20 cellular contexts compared by ENCODE assay signal in genomic region chr18:44742126-44742525, GRCh38.
DNase-seq lines count a peak whose midpoint lies in the region; ATAC-seq and TF ChIP-seq lines count a peak whose summit lies in the region.
"Had no signal": no experiment of that assay in that cellular context is flagged by ENCODE, and none has a peak within 500 bp of the region (broad histone marks: within the 10 kb centered on the region; RNA-seq: fewer than 3 reads in every experiment).

No MANE protein-coding gene starts in this region.

- peaks cover 0 to 6% of the 10 kb centered on the region in 2 donors for H3K4me1 ChIP-seq in breast epithelium
- H3K4me1 ChIP-seq in mammary epithelial cell (ENCODE audit: insufficient read depth, low read length) = peaks cover 11% of the 10 kb centered on the region
- peaks cover 30 to 66% (median 52%) of the 10 kb centered on the region in 4 donors for H3K4me1 ChIP-seq in esophagus muscularis mucosa
- H3K4me1 ChIP-seq in neural progenitor cell = peaks cover 33% of the 10 kb centered on the region
- peaks cover 7% of the 10 kb centered on the region for H3K4me1 ChIP-seq in upper lobe of right lung
- H3K4me1 ChIP-seq: A549, Caco-2, prostate gland had no signal

- H3K9ac ChIP-seq in mammary epithelial cell (ENCODE audit: insufficient read depth, low read length) (no peak overlapping the region), neural progenitor cell (no peak overlapping the region)
- H3K9ac ChIP-seq: BLaER1 had no signal

- peaks cover 20% of the 10 kb centered on the region for H3K36me3 Mint-ChIP-seq in neural progenitor cell
- H3K36me3 Mint-ChIP-seq in activated naive CD4-positive, alpha-beta T cell treated with anti-CD3 and anti-CD28 coated beads, Interleukin-2, amount 50 U/mL, for 72 hours = no peaks in the 10 kb centered on the region
- H3K36me3 Mint-ChIP-seq: natural killer cell had no signal

- H3F3A ChIP-seq in neural progenitor cell (ENCODE audit: low read depth) = peaks cover 35% of the 10 kb centered on the region

- intact Hi-C loops in breast epithelium (cut with DNase I; ENCODE audit: low total_unique reads) (no loop called here), mammary epithelial cell (cut with micrococcal nuclease) (no loop called here), esophagus muscularis mucosa (cut with DNase I) (no loop called here), upper lobe of right lung (cut with DNase I) (no loop called here)

- TF ChIP-seq POLR2A in breast epithelium (IDR thresholded peaks at IDR 0.05) = no peak
- TF ChIP-seq POLR2A in esophagus muscularis mucosa (IDR thresholded peaks at IDR 0.05; ENCODE audit: low read depth) = no peak

- no peak overlapping the region for H3K4me3 Mint-ChIP-seq in neural progenitor cell
- H3K4me3 Mint-ChIP-seq: activated CD4-positive, alpha-beta T cell treated with anti-CD3 and anti-CD28 coated beads for 36 hours; activated naive CD8-positive, alpha-beta T cell; H9; natural killer cell had no signal

- H3K27me3 ChIP-seq in breast epithelium = no peaks in the 10 kb centered on the region
- no peaks in the 10 kb centered on the region for H3K27me3 ChIP-seq in mammary epithelial cell (ENCODE audit: insufficient read depth, low read length)
- no peaks in the 10 kb centered on the region for H3K27me3 ChIP-seq in esophagus muscularis mucosa
- no peaks in the 10 kb centered on the region for H3K27me3 ChIP-seq in neural progenitor cell
- no peaks in the 10 kb centered on the region for H3K27me3 ChIP-seq in upper lobe of right lung
- H3K27me3 ChIP-seq: BLaER1 had no signal

- in situ Hi-C loops in mammary epithelial cell (cut with MboI; ENCODE audit: low sequenced_read_pairs in 2 of 2) = no loop called here

- ATAC-seq in upper lobe of right lung (no peak), HG03139 (IDR thresholded peaks at IDR 0.05; ENCODE audit: unreplicated experiment) (no peak)
- ATAC-seq in activated naive CD4-positive, alpha-beta T cell treated with anti-CD3 and anti-CD28 coated beads, Interleukin-2, amount 50 U/mL, for 72 hours = no peak
- ATAC-seq: A549; activated CD4-positive, alpha-beta T cell treated with anti-CD3 and anti-CD28 coated beads for 36 hours; natural killer cell had no signal

- dilution Hi-C loops in mammary epithelial cell (cut with HindIII; ENCODE audit: low sequenced_read_pairs) = no loop called here

- peak overlapping the region; percentile 80 for H3K27ac Mint-ChIP-seq in neural progenitor cell
- no peak overlapping the region for H3K27ac Mint-ChIP-seq in activated naive CD4-positive, alpha-beta T cell treated with anti-CD3 and anti-CD28 coated beads, Interleukin-2, amount 50 U/mL, for 72 hours
- H3K27ac Mint-ChIP-seq: activated CD4-positive, alpha-beta T cell treated with anti-CD3 and anti-CD28 coated beads for 36 hours; activated naive CD8-positive, alpha-beta T cell; natural killer cell had no signal

- H3K27ac ChIP-seq in breast epithelium (peak overlapping the region; percentile 64 to 68), mammary epithelial cell (ENCODE audit: insufficient read depth, low read depth, low read length) (no peak overlapping the region), esophagus muscularis mucosa (replicated peaks in 1 of 4) (peak overlapping the region; percentile 72 to 79 (median 77)), neural progenitor cell (no peak overlapping the region), upper lobe of right lung (peak overlapping the region; percentile 36)
- H3K27ac ChIP-seq: A549 had no signal

- TF ChIP-seq CTCF in breast epithelium (IDR thresholded peaks at IDR 0.05) = no peak
- no peak for TF ChIP-seq CTCF in mammary epithelial cell (conservative IDR thresholded peaks at IDR 0.05 in 1 of 2, IDR thresholded peaks at IDR 0.05 in 1 of 2; ENCODE audit: extremely low read depth in 1 of 2, insufficient read depth in 1 of 2, low read depth in 1 of 2, low read length in 2 of 2)
- no peak for TF ChIP-seq CTCF in esophagus muscularis mucosa (IDR thresholded peaks at IDR 0.05)
- no peak for TF ChIP-seq CTCF in neural progenitor cell (IDR thresholded peaks at IDR 0.05)
- no peak for TF ChIP-seq CTCF in upper lobe of right lung (IDR thresholded peaks at IDR 0.05)

- no peaks in the 10 kb centered on the region for H3K9me3 Mint-ChIP-seq in neural progenitor cell
- H3K9me3 Mint-ChIP-seq in activated naive CD4-positive, alpha-beta T cell treated with anti-CD3 and anti-CD28 coated beads, Interleukin-2, amount 50 U/mL, for 72 hours = peaks cover 0 to 5% of the 10 kb centered on the region in 2 donors
- H3K9me3 Mint-ChIP-seq: H9, natural killer cell had no signal

- H2AFZ ChIP-seq in mammary epithelial cell (ENCODE audit: low read depth, low read length) (no peak overlapping the region), neural progenitor cell (replicated peaks) (no peak overlapping the region)

- CTCF ChIA-PET in mammary epithelial cell (lab: Charles Lee; ENCODE audit: low non-redundant PET) = no interaction called here

- 100% methylated on average over 3 of the region's 3 CpGs for WGBS in mammary epithelial cell (ENCODE audit: low coverage, missing lambda C conversion rate)
- 95% methylated on average over 3 of the region's 3 CpGs for WGBS in esophagus muscularis mucosa

- H3K4me3 ChIP-seq in breast epithelium (no peak overlapping the region), mammary epithelial cell (replicated peaks in 1 of 3; ENCODE audit: insufficient read depth in 1 of 3, low read depth in 2 of 3, low read length in 3 of 3) (no peak overlapping the region), esophagus muscularis mucosa (no peak overlapping the region), neural progenitor cell (no peak overlapping the region), upper lobe of right lung (no peak overlapping the region)
- H3K4me3 ChIP-seq: A549, BLaER1, prostate gland had no signal

- TF ChIP-seq EP300 in esophagus muscularis mucosa (IDR thresholded peaks at IDR 0.05) = no peak

- no TSS peak for BruUV-seq in mammary epithelial cell (replicated peaks; lab: Mats Ljungman, UMichigan)

- DNase-seq in breast epithelium (ENCODE audit: low spot score in 2 of 2) = no peak
- no peak for DNase-seq in mammary epithelial cell
- DNase-seq in esophagus muscularis mucosa (ENCODE audit: extremely low spot score) = no peak
- DNase-seq in neural progenitor cell (ENCODE audit: low spot score) = no peak
- DNase-seq in upper lobe of right lung = no peak
- DNase-seq in activated naive CD4-positive, alpha-beta T cell treated with anti-CD3 and anti-CD28 coated beads, Interleukin-2, amount 50 U/mL, for 72 hours (ENCODE audit: low spot score in 2 of 2) = no peak
- DNase-seq in H4 (ENCODE audit: low spot score) = no peak
- DNase-seq: activated CD4-positive, alpha-beta T cell treated with anti-CD3 and anti-CD28 coated beads for 36 hours; Caco-2; H9; Kasumi-1; natural killer cell; NCI-H1048; NCI-H510A; stimulated activated CD4-positive, alpha-beta T cell treated with anti-CD3 and anti-CD28 coated beads, Interleukin-4, amount 100 ng/mL, for 1 hour had no signal

- H3K36me3 ChIP-seq in breast epithelium (no peaks in the 10 kb centered on the region), mammary epithelial cell (ENCODE audit: insufficient read depth, low read length) (peaks cover 6% of the 10 kb centered on the region), esophagus muscularis mucosa (no peaks in the 10 kb centered on the region), neural progenitor cell (no peaks in the 10 kb centered on the region), upper lobe of right lung (no peaks in the 10 kb centered on the region)
- H3K36me3 ChIP-seq: BLaER1, prostate gland had no signal

- H3K79me2 ChIP-seq in mammary epithelial cell (ENCODE audit: insufficient read depth, low read length) (peaks cover 44% of the 10 kb centered on the region), neural progenitor cell (ENCODE audit: low read depth) (peaks cover 29% of the 10 kb centered on the region)

- H3K4me1 Mint-ChIP-seq in neural progenitor cell = peaks cover 57% of the 10 kb centered on the region
- H3K4me1 Mint-ChIP-seq: activated CD4-positive, alpha-beta T cell treated with anti-CD3 and anti-CD28 coated beads for 36 hours had no signal

- H3K4me2 ChIP-seq in mammary epithelial cell (ENCODE audit: insufficient read depth, low read depth, low read length) = no peak overlapping the region
- peak overlapping the region; percentile 80 for H3K4me2 ChIP-seq in neural progenitor cell

- H3K9me3 ChIP-seq in breast epithelium (no peaks in the 10 kb centered on the region), mammary epithelial cell (replicated peaks; ENCODE audit: insufficient read depth, low read length) (no peaks in the 10 kb centered on the region), esophagus muscularis mucosa (no peaks in the 10 kb centered on the region), neural progenitor cell (ENCODE audit: low read depth) (no peaks in the 10 kb centered on the region), upper lobe of right lung (no peaks in the 10 kb centered on the region)
- H3K9me3 ChIP-seq: A549, BLaER1, Caco-2, prostate gland had no signal

- peaks cover 5% of the 10 kb centered on the region for H3K27me3 Mint-ChIP-seq in neural progenitor cell (ENCODE audit: insufficient read depth, low read depth)

- H4K20me1 ChIP-seq in mammary epithelial cell (ENCODE audit: insufficient read depth, low read length) (no peaks in the 10 kb centered on the region), neural progenitor cell (ENCODE audit: low read depth) (peaks cover 27% of the 10 kb centered on the region)
- H4K20me1 ChIP-seq: BLaER1 had no signal

Comparison
In these comparisons a context has a peak if more than half of its experiments do, and no peak if none do; other contexts are left out.
1. H3K27ac ChIP-seq: peak in breast epithelium (2 of 2), esophagus muscularis mucosa (4 of 4) and upper lobe of right lung (single experiment); none in mammary epithelial cell (single experiment) and neural progenitor cell (single experiment).